14 cellular contexts compared by ENCODE assay signal in genomic region chr2:48144777-48145176, GRCh38.
DNase-seq lines count a peak whose midpoint lies in the region; FAIRE-seq and TF ChIP-seq lines count a peak whose summit lies in the region.
"Had no signal": no experiment of that assay in that cellular context is flagged by ENCODE, and none has a peak within 500 bp of the region (broad histone marks: within the 10 kb centered on the region; RNA-seq: fewer than 3 reads in every experiment).

No MANE protein-coding gene starts in this region.

- no peaks in the 10 kb centered on the region for H3K79me1 ChIP-seq in H1 (ENCODE audit: low read depth, low read length)

- TF ChIP-seq RAD21 in H1 (IDR thresholded peaks at IDR 0.05 in 1 of 2, conservative IDR thresholded peaks at IDR 0.05 in 1 of 2; ENCODE audit: low read depth in 2 of 2, low read length in 2 of 2) = no peak

- H2BK20ac ChIP-seq in H1 (ENCODE audit: low read length) = no peak overlapping the region

- no peak overlapping the region for H4K91ac ChIP-seq in H1 (replicated peaks; ENCODE audit: insufficient read length, low read length)

- H3K9ac ChIP-seq in H1 (replicated peaks in 1 of 4; ENCODE audit: extremely low read depth in 1 of 4, low read depth in 3 of 4, low read length in 3 of 4) = no peak overlapping the region

- no peak for TF ChIP-seq POLR2A in H1 (IDR thresholded peaks at IDR 0.05; ENCODE audit: control extremely low read depth in 1 of 2, low read depth in 2 of 2, low read length in 2 of 2)

- CTCF ChIA-PET in H1 (lab: Charles Lee; ENCODE audit: partially characterized antibody) = interaction anchor here (0.7 kb wide), 1 partner anchor 1590 kb away, joined by 3 read pairs; no protein-coding TSS in a partner anchor

- DNase-seq in COR-L47 (lab: John Stamatoyannopoulos, UW) (peak; percentile 22), EH (ENCODE audit: low read depth) (peak; percentile 34), NCI-H82 (lab: John Stamatoyannopoulos, UW) (peak; percentile 56), H1 (ENCODE audit: low read depth in 1 of 2, low spot score in 2 of 2) (no peak), SIG-M5 treated with dmso at 0.1 percent for 504 hours (lab: John Stamatoyannopoulos, UW; ENCODE audit: unreplicated experiment) (no peak), cortex of kidney (lab: John Stamatoyannopoulos, UW) (no peak), NCI-H226 (no peak)
- no peak for DNase-seq in stimulated activated CD8-positive, alpha-beta memory T cell treated with anti-CD3 and anti-CD28 coated beads, Interleukin-4, amount 100 ng/mL, for 48 hours
- DNase-seq: Calu3; GOT3; naive thymus-derived CD8-positive, alpha-beta T cell; stimulated activated CD4-positive, alpha-beta T cell treated with anti-CD3 and anti-CD28 coated beads, Interleukin-15, amount 100 ng/mL, for 24 hours had no signal

- no peak overlapping the region for H4K8ac ChIP-seq in H1 (ENCODE audit: extremely low read depth, insufficient read depth, low read length)

- no peak overlapping the region for H3K14ac ChIP-seq in H1 (ENCODE audit: insufficient read length)

- no peak for FAIRE-seq in H1 (lab: Jason Lieb, UNC)

- no peak overlapping the region for H3K56ac ChIP-seq in H1 (replicated peaks; ENCODE audit: insufficient read length, low read depth, low read length)

- H3K9me3 ChIP-seq in H1 (ENCODE audit: insufficient read depth in 2 of 2, low read depth in 1 of 2, low read length in 1 of 2) = no peaks in the 10 kb centered on the region
- H3K9me3 ChIP-seq: adrenal gland had no signal

- no peak for TF ChIP-seq CTCF in H1 (IDR thresholded peaks at IDR 0.05; ENCODE audit: control extremely low read depth in 1 of 3, insufficient read depth in 1 of 3, low read depth in 1 of 3, low read length in 3 of 3)

- no peak overlapping the region for H2BK15ac ChIP-seq in H1 (ENCODE audit: low read length)

- H3K4me1 ChIP-seq in H1 (replicated peaks in 1 of 4; ENCODE audit: control insufficient read depth in 3 of 4, insufficient read depth in 4 of 4, low read length in 3 of 4) = no peaks in the 10 kb centered on the region

- no peak overlapping the region for H2BK120ac ChIP-seq in H1 (replicated peaks; ENCODE audit: low read depth, low read length)

- H2BK12ac ChIP-seq in H1 (ENCODE audit: low read depth, low read length) = no peak overlapping the region

- no peak overlapping the region for H3K4ac ChIP-seq in H1 (replicated peaks; ENCODE audit: insufficient read length, low read depth, low read length)

- H3K36me3 ChIP-seq in H1 (ENCODE audit: control insufficient read depth in 2 of 4, insufficient read depth in 4 of 4, low read length in 3 of 4) = no peaks in the 10 kb centered on the region
- H3K36me3 ChIP-seq: adrenal gland had no signal

- 0 out of 2 replicates have a peak overlapping the region, but pooled peaks have one; percentile 17 for H2AFZ ChIP-seq in H1 (ENCODE audit: low read length)

- H3K27ac ChIP-seq in H1 (ENCODE audit: low read depth, low read length) = no peak overlapping the region
- H3K27ac ChIP-seq: adrenal gland, epithelial cell of prostate had no signal

- no peak overlapping the region for H2BK5ac ChIP-seq in H1 (ENCODE audit: low read depth, low read length)

- no peaks in the 10 kb centered on the region for H4K20me1 ChIP-seq in H1 (replicated peaks in 1 of 2; ENCODE audit: control insufficient read depth in 1 of 2, insufficient read depth in 2 of 2, low read length in 2 of 2)

- H3K18ac ChIP-seq in H1 (ENCODE audit: extremely low read depth, low read length) = no peak overlapping the region; the same call in 1 of the 2 replicates

- H3K23me2 ChIP-seq in H1 (ENCODE audit: low read depth, low read length) = no peaks in the 10 kb centered on the region

- H3K4me3 ChIP-seq in H1 (ENCODE audit: extremely low read depth in 1 of 4, insufficient read depth in 2 of 4, low read depth in 3 of 4, low read length in 4 of 4) = no peak overlapping the region
- H3K4me3 ChIP-seq: adrenal gland had no signal

- H3K4me2 ChIP-seq in H1 (ENCODE audit: insufficient read depth in 1 of 2, low read depth in 2 of 2, low read length in 2 of 2) = no peak overlapping the region

- H3K27me3 ChIP-seq in H1 (replicated peaks in 1 of 4; ENCODE audit: control insufficient read depth in 3 of 4, extremely low read depth in 1 of 4, insufficient read depth in 3 of 4, low read length in 3 of 4) = no peaks in the 10 kb centered on the region
- H3K27me3 ChIP-seq: adrenal gland had no signal

- no peak overlapping the region for H4K5ac ChIP-seq in H1 (ENCODE audit: insufficient read length, low read depth, low read length)

- H3K23ac ChIP-seq in H1 (ENCODE audit: insufficient read length) = no peak overlapping the region

- H3K79me2 ChIP-seq in H1 (ENCODE audit: control insufficient read depth in 1 of 2, insufficient read depth in 2 of 2, low read length in 2 of 2) = no peaks in the 10 kb centered on the region

- no peak for TF ChIP-seq EP300 in H1 (IDR thresholded peaks at IDR 0.05; ENCODE audit: borderline replicate concordance in 1 of 2, low read depth in 2 of 2, low read length in 2 of 2)

- POLR2A ChIA-PET in H1 (lab: Charles Lee; ENCODE audit: partially characterized antibody) = interaction anchor here (0.5 kb wide), 1 partner anchor 12 kb away, joined by 3 read pairs; no protein-coding TSS in a partner anchor

- WGBS in H1 (ENCODE audit: extremely low coverage in 1 of 2, insufficient coverage in 1 of 2, insufficient read length in 1 of 2, insufficient replicate concordance in 2 of 2, low coverage in 1 of 2, low lambda C conversion rate in 2 of 2, missing lambda C conversion rate in 1 of 2), 2 experiments = 52% methylated on average over 2 of the region's 2 CpGs; no CpG with 5 or more reads in 1 of the 2 experiments

- no peak overlapping the region for H2AK5ac ChIP-seq in H1 (ENCODE audit: low read depth, low read length)

TF ChIP-seq in H1, 55 proteins besides CTCF, POLR2A, EP300 and RAD21:
- TF ChIP-seq GTF2F1 (IDR thresholded peaks at IDR 0.05; ENCODE audit: borderline replicate concordance, low read depth, low read length) (no peak), RNF2 (IDR thresholded peaks at IDR 0.05; ENCODE audit: borderline replicate concordance, low read depth, low read length, missing control alignments, poor library complexity, severe bottlenecking) (no peak), E2F6 (IDR thresholded peaks at IDR 0.05) (no peak)
- TF ChIP-seq, protein P1, sequence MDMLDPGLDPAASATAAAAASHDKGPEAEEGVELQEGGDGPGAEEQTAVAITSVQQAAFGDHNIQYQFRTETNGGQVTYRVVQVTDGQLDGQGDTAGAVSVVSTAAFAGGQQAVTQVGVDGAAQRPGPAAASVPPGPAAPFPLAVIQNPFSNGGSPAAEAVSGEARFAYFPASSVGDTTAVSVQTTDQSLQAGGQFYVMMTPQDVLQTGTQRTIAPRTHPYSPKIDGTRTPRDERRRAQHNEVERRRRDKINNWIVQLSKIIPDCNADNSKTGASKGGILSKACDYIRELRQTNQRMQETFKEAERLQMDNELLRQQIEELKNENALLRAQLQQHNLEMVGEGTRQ (IDR thresholded peaks at IDR 0.05; ENCODE audit: low read length) = no peak
TF ChIP-seq in H1: peak in this region for 0.

Comparison
In these comparisons a context has a peak if more than half of its experiments do, and no peak if none do; other contexts are left out.
1. DNase-seq: peak in COR-L47 (single experiment), EH (single experiment) and NCI-H82 (single experiment); none in H1 (0 of 2), SIG-M5 treated with dmso at 0.1 percent for 504 hours (single experiment), cortex of kidney (single experiment), stimulated activated CD8-positive, alpha-beta memory T cell treated with anti-CD3 and anti-CD28 coated beads, Interleukin-4, amount 100 ng/mL, for 48 hours (single experiment) and NCI-H226 (single experiment).